Comparison of ENCODE assay signal across 1 cellular context in the genomic region with DNA sequence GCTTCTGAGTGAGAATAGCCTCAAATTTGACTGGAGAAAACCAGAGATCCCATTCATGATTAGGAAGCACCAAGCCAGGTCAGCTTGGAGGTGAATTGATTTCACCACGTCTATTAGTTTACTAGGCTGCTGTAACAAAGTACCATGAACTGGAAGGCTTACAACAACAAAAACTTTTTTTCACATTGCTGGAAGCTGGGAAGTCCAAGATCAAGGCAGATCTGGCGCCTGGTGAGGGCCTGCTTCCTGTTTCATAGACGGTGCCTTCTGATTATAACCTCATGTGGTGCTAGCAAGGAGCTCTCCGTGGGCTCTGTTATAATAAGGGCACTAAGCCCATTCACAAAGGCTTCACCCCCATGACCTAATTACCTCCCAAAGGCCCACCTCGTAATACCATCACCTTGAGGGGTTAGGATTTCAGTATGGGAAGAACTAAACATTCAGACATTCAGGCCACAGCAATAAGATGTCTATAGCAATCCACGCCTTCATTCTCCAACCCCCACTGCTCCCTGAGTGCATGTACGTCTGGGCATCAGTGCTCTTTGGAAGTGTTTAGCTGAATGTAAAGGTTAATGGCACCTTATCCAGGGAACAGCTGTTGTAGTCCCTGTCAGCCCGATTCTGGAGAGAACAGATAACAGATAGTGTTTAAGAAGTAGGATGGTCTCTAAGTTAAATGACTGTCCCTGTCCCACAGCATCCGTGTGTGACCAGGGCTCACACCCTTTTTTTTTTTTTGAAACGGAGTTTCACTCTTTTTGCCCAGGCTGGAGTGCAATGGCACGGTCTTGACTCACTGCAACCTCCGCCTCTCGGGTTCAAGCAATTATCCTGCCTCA.
TF ChIP-seq lines count a peak whose summit lies in the region.

No MANE protein-coding gene starts in this region.

TF ChIP-seq in K562, 482 proteins besides CTCF, POLR2A, EP300 and RAD21 (continued from another document and continues in another):
- TF ChIP-seq ETV6 (IDR thresholded peaks at IDR 0.05; ENCODE audit: borderline replicate concordance in 1 of 2, low read depth in 2 of 2, low read length in 1 of 2) (no peak), ETV6 (CRISPR knock-in tag; IDR thresholded peaks at IDR 0.05; ENCODE audit: borderline replicate concordance) (no peak), ZNF780A (CRISPR knock-in tag; IDR thresholded peaks at IDR 0.05) (no peak), ZNF311 (CRISPR knock-in tag; IDR thresholded peaks at IDR 0.05) (no peak), CHD2 (IDR thresholded peaks at IDR 0.05; ENCODE audit: low read depth, low read length) (no peak), NFIX (CRISPR knock-in tag; IDR thresholded peaks at IDR 0.05; ENCODE audit: low read depth) (no peak), POLR2AphosphoS5 (IDR thresholded peaks at IDR 0.05; ENCODE audit: control insufficient read depth, insufficient read depth, low read depth, low read length) (peak; percentile 82), MTA2 (IDR thresholded peaks at IDR 0.05; ENCODE audit: low read depth) (peak; percentile 91), ZNF324 (CRISPR knock-in tag; IDR thresholded peaks at IDR 0.05) (no peak), CC2D1A (IDR thresholded peaks at IDR 0.05) (peak; percentile 84; the same call in 1 of the 2 replicates), TOE1 (IDR thresholded peaks at IDR 0.05; ENCODE audit: borderline replicate concordance) (no peak), TOE1 (CRISPR knock-in tag; IDR thresholded peaks at IDR 0.05; ENCODE audit: borderline replicate concordance, low read depth) (no peak), SOX6 (IDR thresholded peaks at IDR 0.05) (peak; percentile 89), CLOCK (CRISPR knock-in tag; IDR thresholded peaks at IDR 0.05; ENCODE audit: borderline replicate concordance) (no peak), ZEB2 (IDR thresholded peaks at IDR 0.05) (peak; percentile 76), NCOA1 (IDR thresholded peaks at IDR 0.05; ENCODE audit: low read depth) (peak; percentile 43; the same call in 1 of the 2 replicates), PHB2 (IDR thresholded peaks at IDR 0.05; ENCODE audit: low read depth) (peak; percentile 69; the same call in 1 of the 2 replicates), MAFK (IDR thresholded peaks at IDR 0.05; ENCODE audit: low read length) (no peak), SIN3B (IDR thresholded peaks at IDR 0.05; ENCODE audit: low read depth) (no peak), LEF1 (IDR thresholded peaks at IDR 0.05) (peak; percentile 81), ZNF165 (CRISPR knock-in tag; IDR thresholded peaks at IDR 0.05; ENCODE audit: borderline replicate concordance) (no peak), SMARCE1 (IDR thresholded peaks at IDR 0.05) (peak; percentile 86), KDM1A (IDR thresholded peaks at IDR 0.05) (peak; percentile 31 to 80; a peak in 3 of 4 replicates), DPF2 (IDR thresholded peaks at IDR 0.05) (peak; percentile 89), RCOR1 (IDR thresholded peaks at IDR 0.05; ENCODE audit: borderline replicate concordance in 1 of 2, low read depth in 2 of 2, low read length in 2 of 2) (peak in 1 of 2 experiments; percentile 80; a peak in 2 of 4 replicates), STAT5B (CRISPR knock-in tag; IDR thresholded peaks at IDR 0.05) (no peak), CSDE1 (IDR thresholded peaks at IDR 0.05) (no peak), SIN3A (IDR thresholded peaks at IDR 0.05; ENCODE audit: borderline replicate concordance in 2 of 2, control insufficient read depth in 1 of 2, low read depth in 2 of 2, low read length in 2 of 2) (no peak), HDAC2 (IDR thresholded peaks at IDR 0.05) (peak; percentile 84), CHD4 (IDR thresholded peaks at IDR 0.05; ENCODE audit: insufficient read depth, insufficient replicate concordance, low read depth, low read length, poor library complexity, severe bottlenecking) (no peak), CREB1 (IDR thresholded peaks at IDR 0.05) (no peak; the same call in 1 of the 2 replicates), CREB1 (CRISPR knock-in tag; IDR thresholded peaks at IDR 0.05) (no peak), MEIS2 (IDR thresholded peaks at IDR 0.05; ENCODE audit: partially characterized antibody) (peak; percentile 51), ZNF75A (CRISPR knock-in tag; IDR thresholded peaks at IDR 0.05) (no peak), MCM7 (IDR thresholded peaks at IDR 0.05) (no peak), CBX3 (IDR thresholded peaks at IDR 0.05; ENCODE audit: borderline replicate concordance in 1 of 2, low read length in 2 of 2) (no peak), EP400 (IDR thresholded peaks at IDR 0.05) (no peak), TBL1XR1 (IDR thresholded peaks at IDR 0.05; ENCODE audit: low read length in 2 of 2) (peak in 1 of 2 experiments; percentile 51; a peak in 1 of 4 replicates), POLR3A (IDR thresholded peaks at IDR 0.05; ENCODE audit: borderline replicate concordance, extremely low read depth, insufficient read depth, insufficient read length) (no peak), NFIC (IDR thresholded peaks at IDR 0.05) (peak; percentile 74), CTBP1 (IDR thresholded peaks at IDR 0.05; ENCODE audit: borderline replicate concordance) (peak; percentile 93), ZNF280A (IDR thresholded peaks at IDR 0.05; ENCODE audit: low read depth, partially characterized antibody) (no peak), NCOA2 (IDR thresholded peaks at IDR 0.05; ENCODE audit: partially characterized antibody in 2 of 2) (no peak), ZNF740 (CRISPR knock-in tag; IDR thresholded peaks at IDR 0.05) (no peak), ZNF740 (tag; IDR thresholded peaks at IDR 0.05) (no peak), ZNF668 (CRISPR knock-in tag; IDR thresholded peaks at IDR 0.05) (no peak), TAL1 (IDR thresholded peaks at IDR 0.05) (peak; percentile 95), FOSL1 (tag; conservative IDR thresholded peaks at IDR 0.05) (peak; percentile 64), HOXB6 (CRISPR knock-in tag; IDR thresholded peaks at IDR 0.05; ENCODE audit: borderline replicate concordance) (no peak), HDAC1 (IDR thresholded peaks at IDR 0.05) (peak in 1 of 2 experiments; percentile 59; a peak in 2 of 4 replicates), SP2 (IDR thresholded peaks at IDR 0.05; ENCODE audit: extremely low read depth, low read depth, low read length, poor library complexity, severe bottlenecking) (no peak)
- TF ChIP-seq, protein P1, sequence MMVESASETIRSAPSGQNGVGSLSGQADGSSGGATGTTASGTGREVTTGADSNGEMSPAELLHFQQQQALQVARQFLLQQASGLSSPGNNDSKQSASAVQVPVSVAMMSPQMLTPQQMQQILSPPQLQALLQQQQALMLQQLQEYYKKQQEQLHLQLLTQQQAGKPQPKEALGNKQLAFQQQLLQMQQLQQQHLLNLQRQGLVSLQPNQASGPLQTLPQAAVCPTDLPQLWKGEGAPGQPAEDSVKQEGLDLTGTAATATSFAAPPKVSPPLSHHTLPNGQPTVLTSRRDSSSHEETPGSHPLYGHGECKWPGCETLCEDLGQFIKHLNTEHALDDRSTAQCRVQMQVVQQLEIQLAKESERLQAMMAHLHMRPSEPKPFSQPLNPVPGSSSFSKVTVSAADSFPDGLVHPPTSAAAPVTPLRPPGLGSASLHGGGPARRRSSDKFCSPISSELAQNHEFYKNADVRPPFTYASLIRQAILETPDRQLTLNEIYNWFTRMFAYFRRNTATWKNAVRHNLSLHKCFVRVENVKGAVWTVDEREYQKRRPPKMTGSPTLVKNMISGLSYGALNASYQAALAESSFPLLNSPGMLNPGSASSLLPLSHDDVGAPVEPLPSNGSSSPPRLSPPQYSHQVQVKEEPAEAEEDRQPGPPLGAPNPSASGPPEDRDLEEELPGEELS (CRISPR knock-in tag; IDR thresholded peaks at IDR 0.05; ENCODE audit: borderline replicate concordance) = no peak
- TF ChIP-seq, protein P2, sequence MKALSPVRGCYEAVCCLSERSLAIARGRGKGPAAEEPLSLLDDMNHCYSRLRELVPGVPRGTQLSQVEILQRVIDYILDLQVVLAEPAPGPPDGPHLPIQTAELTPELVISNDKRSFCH (CRISPR knock-in tag; IDR thresholded peaks at IDR 0.05) = no peak
- TF ChIP-seq, protein P2 (tag; IDR thresholded peaks at IDR 0.05) = peak; percentile 99
- TF ChIP-seq, protein P3, sequence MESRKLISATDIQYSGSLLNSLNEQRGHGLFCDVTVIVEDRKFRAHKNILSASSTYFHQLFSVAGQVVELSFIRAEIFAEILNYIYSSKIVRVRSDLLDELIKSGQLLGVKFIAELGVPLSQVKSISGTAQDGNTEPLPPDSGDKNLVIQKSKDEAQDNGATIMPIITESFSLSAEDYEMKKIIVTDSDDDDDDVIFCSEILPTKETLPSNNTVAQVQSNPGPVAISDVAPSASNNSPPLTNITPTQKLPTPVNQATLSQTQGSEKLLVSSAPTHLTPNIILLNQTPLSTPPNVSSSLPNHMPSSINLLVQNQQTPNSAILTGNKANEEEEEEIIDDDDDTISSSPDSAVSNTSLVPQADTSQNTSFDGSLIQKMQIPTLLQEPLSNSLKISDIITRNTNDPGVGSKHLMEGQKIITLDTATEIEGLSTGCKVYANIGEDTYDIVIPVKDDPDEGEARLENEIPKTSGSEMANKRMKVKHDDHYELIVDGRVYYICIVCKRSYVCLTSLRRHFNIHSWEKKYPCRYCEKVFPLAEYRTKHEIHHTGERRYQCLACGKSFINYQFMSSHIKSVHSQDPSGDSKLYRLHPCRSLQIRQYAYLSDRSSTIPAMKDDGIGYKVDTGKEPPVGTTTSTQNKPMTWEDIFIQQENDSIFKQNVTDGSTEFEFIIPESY (CRISPR knock-in tag; IDR thresholded peaks at IDR 0.05) = 0 out of 2 replicates have a peak, but pooled peaks have one; percentile 23
- TF ChIP-seq, protein P4, sequence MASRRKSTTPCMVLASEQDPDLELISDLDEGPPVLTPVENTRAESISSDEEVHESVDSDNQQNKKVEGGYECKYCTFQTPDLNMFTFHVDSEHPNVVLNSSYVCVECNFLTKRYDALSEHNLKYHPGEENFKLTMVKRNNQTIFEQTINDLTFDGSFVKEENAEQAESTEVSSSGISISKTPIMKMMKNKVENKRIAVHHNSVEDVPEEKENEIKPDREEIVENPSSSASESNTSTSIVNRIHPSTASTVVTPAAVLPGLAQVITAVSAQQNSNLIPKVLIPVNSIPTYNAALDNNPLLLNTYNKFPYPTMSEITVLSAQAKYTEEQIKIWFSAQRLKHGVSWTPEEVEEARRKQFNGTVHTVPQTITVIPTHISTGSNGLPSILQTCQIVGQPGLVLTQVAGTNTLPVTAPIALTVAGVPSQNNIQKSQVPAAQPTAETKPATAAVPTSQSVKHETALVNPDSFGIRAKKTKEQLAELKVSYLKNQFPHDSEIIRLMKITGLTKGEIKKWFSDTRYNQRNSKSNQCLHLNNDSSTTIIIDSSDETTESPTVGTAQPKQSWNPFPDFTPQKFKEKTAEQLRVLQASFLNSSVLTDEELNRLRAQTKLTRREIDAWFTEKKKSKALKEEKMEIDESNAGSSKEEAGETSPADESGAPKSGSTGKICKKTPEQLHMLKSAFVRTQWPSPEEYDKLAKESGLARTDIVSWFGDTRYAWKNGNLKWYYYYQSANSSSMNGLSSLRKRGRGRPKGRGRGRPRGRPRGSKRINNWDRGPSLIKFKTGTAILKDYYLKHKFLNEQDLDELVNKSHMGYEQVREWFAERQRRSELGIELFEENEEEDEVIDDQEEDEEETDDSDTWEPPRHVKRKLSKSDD (conservative IDR thresholded peaks at IDR 0.05; ENCODE audit: low read length) = no peak
- TF ChIP-seq, protein P5, sequence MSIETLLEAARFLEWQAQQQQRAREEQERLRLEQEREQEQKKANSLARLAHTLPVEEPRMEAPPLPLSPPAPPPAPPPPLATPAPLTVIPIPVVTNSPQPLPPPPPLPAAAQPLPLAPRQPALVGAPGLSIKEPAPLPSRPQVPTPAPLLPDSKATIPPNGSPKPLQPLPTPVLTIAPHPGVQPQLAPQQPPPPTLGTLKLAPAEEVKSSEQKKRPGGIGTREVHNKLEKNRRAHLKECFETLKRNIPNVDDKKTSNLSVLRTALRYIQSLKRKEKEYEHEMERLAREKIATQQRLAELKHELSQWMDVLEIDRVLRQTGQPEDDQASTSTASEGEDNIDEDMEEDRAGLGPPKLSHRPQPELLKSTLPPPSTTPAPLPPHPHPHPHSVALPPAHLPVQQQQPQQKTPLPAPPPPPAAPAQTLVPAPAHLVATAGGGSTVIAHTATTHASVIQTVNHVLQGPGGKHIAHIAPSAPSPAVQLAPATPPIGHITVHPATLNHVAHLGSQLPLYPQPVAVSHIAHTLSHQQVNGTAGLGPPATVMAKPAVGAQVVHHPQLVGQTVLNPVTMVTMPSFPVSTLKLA (conservative IDR thresholded peaks at IDR 0.05) = 0 out of 4 replicates have a peak, but pooled peaks of 1 of the 2 experiments have one; percentile 29
